Comparison of ENCODE assay signal across 16 cellular contexts in genomic region chr2:16621348-16621747, GRCh38. TPM values are rescaled to one million over a fixed set of nuclear protein-coding genes. Genes with fewer than 3 reads are reported as not detected.
DNase-seq lines count a peak whose midpoint lies in the region; ATAC-seq and TF ChIP-seq lines count a peak whose summit lies in the region.
"Had no signal": no experiment of that assay in that cellular context is flagged by ENCODE, and none has a peak within 500 bp of the region (broad histone marks: within the 10 kb centered on the region; RNA-seq: fewer than 3 reads in every experiment).

No MANE protein-coding gene starts in this region.

- TF ChIP-seq RAD21 in IMR-90 (IDR thresholded peaks at IDR 0.05; ENCODE audit: low read length) = no peak

- no peak overlapping the region for H3K56ac ChIP-seq in IMR-90 (ENCODE audit: extremely low read depth, insufficient read depth, low read length)

- peak overlapping the region; percentile 84 for H2BK5ac ChIP-seq in IMR-90 (ENCODE audit: low read depth, low read length, poor library complexity, severe bottlenecking)

- no peak overlapping the region for H4K91ac ChIP-seq in IMR-90 (ENCODE audit: insufficient read depth, low read depth, low read length)

- dilution Hi-C loops in IMR-90 (cut with HindIII; ENCODE audit: low sequenced_read_pairs, unreplicated experiment) = no loop called here

- H2AK9ac ChIP-seq in IMR-90 (replicated peaks; ENCODE audit: low read depth, low read length, poor library complexity) = no peak overlapping the region

- peak overlapping the region; percentile 87; the same call in 1 of the 2 replicates for H3K18ac ChIP-seq in IMR-90 (ENCODE audit: low read depth, low read length)

- WGBS in IMR-90 (ENCODE audit: extremely low coverage in 2 of 2, insufficient read length in 1 of 2), 2 experiments = 79% methylated on average over 2 of the region's 4 CpGs; no CpG with 5 or more reads in 1 of the 2 experiments
- 79 to 81% methylated on average over 4 of the region's 4 CpGs for WGBS in upper lobe of left lung, 2 donors

- intact Hi-C loops in IMR-90 (cut with micrococcal nuclease) = loop anchor here (10.0 kb wide), 1 partner anchor 887 kb away; no protein-coding TSS in a partner anchor
- intact Hi-C loops in dorsolateral prefrontal cortex (cut with DNase I) = no loop called here
- intact Hi-C loops in lower lobe of right lung (cut with DNase I) = no loop called here

- H2BK15ac ChIP-seq in IMR-90 (ENCODE audit: low read depth, low read length) = no peak overlapping the region

- H2BK120ac ChIP-seq in IMR-90 (ENCODE audit: low read depth, low read length) = no peak overlapping the region

- H3K27me3 ChIP-seq in IMR-90 (ENCODE audit: control insufficient read depth, insufficient read depth, low read length) (no peaks in the 10 kb centered on the region), dorsolateral prefrontal cortex (no peaks in the 10 kb centered on the region), lower lobe of right lung (ENCODE audit: low read depth) (no peaks in the 10 kb centered on the region), subcutaneous abdominal adipose tissue (ENCODE audit: control insufficient read depth in 5 of 5, insufficient read depth in 4 of 5, low read length in 5 of 5) (no peaks in the 10 kb centered on the region), upper lobe of left lung (no peaks in the 10 kb centered on the region)
- H3K27me3 ChIP-seq: right atrium auricular region had no signal

- TF ChIP-seq POLR2A in IMR-90 (IDR thresholded peaks at IDR 0.05; ENCODE audit: low read depth, low read length) (no peak), upper lobe of left lung (IDR thresholded peaks at IDR 0.05) (no peak)

- CTCF ChIA-PET in IMR-90 (lab: Yijun Ruan, JAX) = interaction anchor here (1.1 to 1.4 kb wide), 2 partner anchors 13 to 136 kb away, joined by 4 read pairs; no protein-coding TSS in a partner anchor

- no peak overlapping the region; the same call in 1 of the 2 replicates for H4K5ac ChIP-seq in IMR-90 (ENCODE audit: low read depth, low read length)

- DNase-seq in IMR-90 (peak; percentile 83), dorsolateral prefrontal cortex (no peak), lower lobe of right lung (no peak), NCI-H2081 (lab: John Stamatoyannopoulos, UW) (no peak), NOMO-1 treated with DMSO at 0.1 percent for 48 hours (lab: John Stamatoyannopoulos, UW; ENCODE audit: unreplicated experiment) (no peak), upper lobe of left lung (no peak)
- DNase-seq: activated CD4-positive, alpha-beta memory T cell treated with anti-CD3 and anti-CD28 coated beads, Interleukin-2, amount 10 ng/mL, durations not matched to agents 7 days and 5 days; central memory CD4-positive, alpha-beta T cell; NCI-H1930; NCI-H446 treated with DMSO at 0.1 percent for 48 hours; stimulated activated CD8-positive, alpha-beta memory T cell treated with anti-CD3 and anti-CD28 coated beads, Interleukin-4, amount 100 ng/mL, for 48 hours; T-helper 9 cell had no signal

- H3K4me2 ChIP-seq in IMR-90 (ENCODE audit: low read depth, low read length) = peak overlapping the region; percentile 67; the same call in 1 of the 2 replicates
- H3K4me2 ChIP-seq: KMS-11 had no signal

- H3K4me3 ChIP-seq in IMR-90 (ENCODE audit: insufficient read depth, low read depth, low read length) (no peak overlapping the region), dorsolateral prefrontal cortex (no peak overlapping the region), lower lobe of right lung (no peak overlapping the region), subcutaneous abdominal adipose tissue (ENCODE audit: low read depth in 1 of 5, low read length in 5 of 5) (no peak overlapping the region), upper lobe of left lung (no peak overlapping the region)
- H3K4me3 ChIP-seq: right atrium auricular region had no signal

- peaks cover 15% of the 10 kb centered on the region for H3K36me3 ChIP-seq in IMR-90 (ENCODE audit: control insufficient read depth, insufficient read depth, low read length)
- peaks cover 37% of the 10 kb centered on the region for H3K36me3 ChIP-seq in lower lobe of right lung
- H3K36me3 ChIP-seq in subcutaneous abdominal adipose tissue (ENCODE audit: control insufficient read depth in 5 of 5, insufficient read depth in 5 of 5, low read length in 5 of 5) = peaks cover 29 to 52% (median 35%) of the 10 kb centered on the region in 5 donors
- peaks cover 0 to 29% (median 3%) of the 10 kb centered on the region in 4 donors for H3K36me3 ChIP-seq in upper lobe of left lung

- no peak overlapping the region for H3K4ac ChIP-seq in IMR-90 (ENCODE audit: low read depth, low read length)

- no peak for TF ChIP-seq CTCF in IMR-90 (conservative IDR thresholded peaks at IDR 0.05; ENCODE audit: low read depth, low read length)
- no peak for TF ChIP-seq CTCF in dorsolateral prefrontal cortex (IDR thresholded peaks at IDR 0.05 in 54 of 56, conservative IDR thresholded peaks at IDR 0.05 in 2 of 56; ENCODE audit: low read depth in 1 of 56, partially characterized antibody in 56 of 56)
- TF ChIP-seq CTCF in lower lobe of right lung (IDR thresholded peaks at IDR 0.05) = no peak
- no peak for TF ChIP-seq CTCF in upper lobe of left lung (IDR thresholded peaks at IDR 0.05)

- no peak overlapping the region for H3K14ac ChIP-seq in IMR-90 (replicated peaks; ENCODE audit: low read depth, low read length)

- peak overlapping the region; percentile 2; the same call in 1 of the 2 replicates for H3K27ac ChIP-seq in IMR-90 (ENCODE audit: insufficient read depth, low read length)
- H3K27ac ChIP-seq in dorsolateral prefrontal cortex = peak overlapping the region in 31 of 59 donors; percentile 5 to 84 (median 64)
- H3K27ac ChIP-seq in lower lobe of right lung = peak overlapping the region; percentile 64
- peak overlapping the region; percentile 46 for H3K27ac ChIP-seq in subcutaneous abdominal adipose tissue (ENCODE audit: low read depth, low read length)
- peak overlapping the region in 2 of 4 donors; percentile 85 to 86 for H3K27ac ChIP-seq in upper lobe of left lung
- H3K27ac ChIP-seq: KMS-11 had no signal

- H3K9ac ChIP-seq in IMR-90 (ENCODE audit: low read depth, low read length) (no peak overlapping the region), subcutaneous abdominal adipose tissue (ENCODE audit: low read length in 5 of 5) (no peak overlapping the region)
- H3K9ac ChIP-seq: KMS-11 had no signal

- no peak overlapping the region for H4K8ac ChIP-seq in IMR-90 (ENCODE audit: low read depth in 2 of 2, low read length in 2 of 2)

- H3K9me1 ChIP-seq in IMR-90 (ENCODE audit: insufficient read depth, low read length) = peaks cover 4% of the 10 kb centered on the region; the same call in 1 of the 2 replicates

- no peak overlapping the region for H2AFZ ChIP-seq in IMR-90 (replicated peaks; ENCODE audit: low read length, poor library complexity)

- BruUV-seq in IMR-90 (replicated peaks; lab: Mats Ljungman, UMichigan) = no TSS peak

- POLR2A ChIA-PET in IMR-90 (lab: Charles Lee; ENCODE audit: unreplicated experiment) = no interaction called here

- H3K4me1 ChIP-seq in IMR-90 (ENCODE audit: control insufficient read depth, insufficient read depth, low read length) (peaks cover 30% of the 10 kb centered on the region), lower lobe of right lung (peaks cover 72% of the 10 kb centered on the region), subcutaneous abdominal adipose tissue (ENCODE audit: control insufficient read depth in 5 of 5, insufficient read depth in 5 of 5, low read length in 5 of 5) (peaks cover 13 to 80% (median 60%) of the 10 kb centered on the region in 5 donors), upper lobe of left lung (peaks cover 43 to 67% (median 54%) of the 10 kb centered on the region in 4 donors)
- H3K4me1 ChIP-seq: Caco-2 had no signal

- in situ Hi-C loops in IMR-90 (cut with MboI; ENCODE audit: low sequenced_read_pairs) = no loop called here

- H3K23ac ChIP-seq in IMR-90 (ENCODE audit: low read depth, low read length) = no peak overlapping the region

- no peak overlapping the region for H2AK5ac ChIP-seq in IMR-90 (ENCODE audit: low read depth, low read length)

- no peaks in the 10 kb centered on the region for H4K20me1 ChIP-seq in IMR-90 (ENCODE audit: insufficient read depth, low read length)

- H2BK20ac ChIP-seq in IMR-90 (ENCODE audit: low read depth, low read length) = no peak overlapping the region

- ATAC-seq in IMR-90 (ENCODE audit: low read depth) = peak; percentile 77
- no peak for ATAC-seq in lower lobe of right lung
- ATAC-seq in upper lobe of left lung (ENCODE audit: low FRiP score in 2 of 2) = no peak

- H3K9me3 ChIP-seq in IMR-90 (ENCODE audit: control insufficient read depth, insufficient read depth, low read length) (no peaks in the 10 kb centered on the region), lower lobe of right lung (no peaks in the 10 kb centered on the region), subcutaneous abdominal adipose tissue (ENCODE audit: control insufficient read depth in 5 of 5, low read length in 5 of 5) (no peaks in the 10 kb centered on the region), upper lobe of left lung (no peaks in the 10 kb centered on the region)
- H3K9me3 ChIP-seq: Caco-2, right atrium auricular region had no signal

- H3K79me1 ChIP-seq in IMR-90 (ENCODE audit: low read depth in 1 of 2, low read length in 2 of 2) = no peaks in the 10 kb centered on the region

- no peak for TF ChIP-seq EP300 in upper lobe of left lung (IDR thresholded peaks at IDR 0.05)

TF ChIP-seq in IMR-90, 13 proteins besides CTCF, POLR2A, EP300 and RAD21 (continues in another document):
- peak; percentile 78 for TF ChIP-seq CEBPB (IDR thresholded peaks at IDR 0.05; ENCODE audit: low read depth, low read length)
- TF ChIP-seq FOS (IDR thresholded peaks at IDR 0.05; ENCODE audit: low read depth, low read length) = peak; percentile 41; the same call in 1 of the 2 replicates
- no peak for TF ChIP-seq SMC3 (IDR thresholded peaks at IDR 0.05; ENCODE audit: low read depth, low read length)
- TF ChIP-seq ELK1 (IDR thresholded peaks at IDR 0.05; ENCODE audit: borderline replicate concordance, low read depth, low read length) = no peak
- TF ChIP-seq MXI1 (IDR thresholded peaks at IDR 0.05; ENCODE audit: borderline replicate concordance, low read depth, low read length) = no peak

RNA-seq across cellular contexts. Expression of gene CYRIA, which starts 44.3 kb away (rescaled TPM):
- total RNA-seq in IMR-90 (2012; rRNA removed) (1.7 and 3.8 TPM in 2 replicates), dorsolateral prefrontal cortex (100 to 1,000 TPM in 99 of 120 experiments, 10 to 100 TPM in 21; 53.2 to 194 (median 131) TPM), lower lobe of right lung (29.4 TPM), upper lobe of left lung (10 to 100 TPM; 14.9 to 23.5 (median 20.5) TPM)
- 1.1 and 1.7 TPM in 2 replicates for polyA plus RNA-seq in IMR-90 (2012; rRNA removed)
- 0.36 and 0.37 TPM in 2 replicates for polyA plus RNA-seq in IMR-90 (2012; cell fraction: cytosol; rRNA removed)
- polyA plus RNA-seq in IMR-90 (2012; cell fraction: nucleus; rRNA removed; ENCODE audit: low replicate concordance) = 0.30 and 3.4 TPM in 2 replicates
